ENCODE assay signal across 12 cellular contexts in genomic region chr19:44549507-44549906, GRCh38. TPM values are rescaled to one million over a fixed set of nuclear protein-coding genes. Genes with fewer than 3 reads are reported as not detected.
"Had no signal": no experiment of that assay in that cellular context is flagged by ENCODE, and none has a peak within 500 bp of the region (broad histone marks: within the 10 kb centered on the region; RNA-seq: fewer than 3 reads in every experiment).

No MANE protein-coding gene starts in this region.

- H2AFZ ChIP-seq: GM23248 had no signal

- H3K4me1 ChIP-seq: HAP-1 had no signal

- H3K36me3 ChIP-seq: HAP-1 had no signal

- DNase-seq: GM23248, GOT3, H7, HFFc6, KG1 had no signal

- H3K9me3 ChIP-seq: HAP-1 had no signal

- H3K9ac ChIP-seq: GM23248 had no signal

- H3K4me3 ChIP-seq: GM23248, HAP-1 had no signal

- ATAC-seq: HCT116, HepG2 had no signal

- H3K27ac ChIP-seq: GM23248, HL-60 had no signal

- FAIRE-seq: HepG2 had no signal

RNA-seq across cellular contexts. Expression of gene CEACAM20, which starts 20.0 kb away (rescaled TPM):
- total RNA-seq: GM23248, H4, H7, HepG2, HFFc6, HT1080 had no signal
- polyA plus RNA-seq: GM23248, IgD-negative memory B cell had no signal
